14 cellular contexts compared by ENCODE assay signal in the genomic region with DNA sequence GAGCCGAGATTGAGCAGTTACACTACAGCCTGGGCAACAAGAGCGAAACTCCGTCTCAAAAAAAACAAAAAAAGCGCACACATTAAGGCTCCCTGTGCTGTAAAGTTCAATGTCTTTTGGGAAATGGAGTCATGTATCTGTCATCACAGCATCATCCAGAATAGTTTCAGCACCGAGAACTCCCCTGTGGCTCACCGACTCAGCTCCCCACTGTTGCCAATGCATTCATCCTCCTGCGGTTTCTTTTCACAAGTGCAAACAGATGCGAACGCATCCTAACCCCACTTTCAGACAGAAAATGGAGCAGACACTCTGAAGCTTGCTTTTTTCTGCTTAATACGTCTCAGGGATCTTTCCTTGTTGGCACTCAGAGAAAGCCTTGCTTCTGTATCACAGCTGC. TPM values are rescaled to one million over a fixed set of nuclear protein-coding genes. Genes with fewer than 3 reads are reported as not detected.
DNase-seq lines count a peak whose midpoint lies in the region; ATAC-seq and TF ChIP-seq lines count a peak whose summit lies in the region.
"Had no signal": no experiment of that assay in that cellular context is flagged by ENCODE, and none has a peak within 500 bp of the region (broad histone marks: within the 10 kb centered on the region; RNA-seq: fewer than 3 reads in every experiment).

No MANE protein-coding gene starts in this region.

- H3K4me3 ChIP-seq in NB4 (ENCODE audit: low read depth, low read length) (no peak overlapping the region), choroid plexus epithelial cell (ENCODE audit: low read depth, low read length) (no peak overlapping the region)
- H3K4me3 ChIP-seq: HAP-1, thoracic aorta had no signal

- DNase-seq in GM03348 (ENCODE audit: low spot score) (peak; percentile 92), NB4 (ENCODE audit: low read depth) (peak; percentile 79), choroid plexus epithelial cell (ENCODE audit: low read depth) (peak; percentile 98), sciatic nerve (ENCODE audit: low spot score) (no peak)
- DNase-seq: activated naive CD4-positive, alpha-beta T cell treated with anti-CD3 and anti-CD28 coated beads for 36 hours; dermis blood vessel endothelial cell; DMS153; NCI-H345 had no signal

- no peak for TF ChIP-seq CTCF in NB4 (IDR thresholded peaks at IDR 0.05; ENCODE audit: low read depth, low read length)
- TF ChIP-seq CTCF in choroid plexus epithelial cell (conservative IDR thresholded peaks at IDR 0.05; ENCODE audit: low read depth, low read length): no peak

- no peak for TF ChIP-seq POLR2A in NB4 (IDR thresholded peaks at IDR 0.05; ENCODE audit: extremely low read depth, insufficient read length)

- intact Hi-C loops in sciatic nerve (cut with DNase I): no loop called here

- ATAC-seq in sciatic nerve (peak; percentile 47), HG03159 (IDR thresholded peaks at IDR 0.05; ENCODE audit: unreplicated experiment) (no peak), HG02798 (IDR thresholded peaks at IDR 0.05; ENCODE audit: poor library complexity, unreplicated experiment) (no peak), GM19023 (IDR thresholded peaks at IDR 0.05; ENCODE audit: unreplicated experiment) (no peak)
- ATAC-seq: left lobe of liver had no signal

RNA-seq across cellular contexts. Expression of a gene that starts 13.8 kb away (rescaled TPM):
- total RNA-seq in sciatic nerve: 52.2 TPM

RNA-seq across cellular contexts. Expression of a gene that starts 26.7 kb away (rescaled TPM):
- total RNA-seq in sciatic nerve: 44.4 TPM
